ENCODE assay signal across 17 cellular contexts in genomic region chr18:23196119-23197004, GRCh38.
DNase-seq lines count a peak whose midpoint lies in the region; ATAC-seq lines count a peak whose summit lies in the region.
"Had no signal": no experiment of that assay in that cellular context is flagged by ENCODE, and none has a peak within 500 bp of the region (broad histone marks: within the 10 kb centered on the region; RNA-seq: fewer than 3 reads in every experiment).

No MANE protein-coding gene starts in this region.

- peak overlapping the region; percentile 32 for H3K27ac Mint-ChIP-seq in stimulated activated effector memory CD8-positive, alpha-beta T cell treated with anti-CD3 and anti-CD28 coated beads, Interleukin-12 subunit alpha, Interleukin-12 subunit beta, amount 100 ng/mL, for 72 hours
- H3K27ac Mint-ChIP-seq: T-helper 17 cell had no signal

- intact Hi-C loops in left colon (cut with DNase I, micrococcal nuclease) = loop anchor here in 1 of 2 donors (10.0 kb wide), 1 partner anchor 52 kb away; no protein-coding TSS in a partner anchor

- no peaks in the 10 kb centered on the region for H3K4me1 Mint-ChIP-seq in stimulated activated effector memory CD8-positive, alpha-beta T cell treated with anti-CD3 and anti-CD28 coated beads, Interleukin-12 subunit alpha, Interleukin-12 subunit beta, amount 100 ng/mL, for 72 hours

- H3K9me3 Mint-ChIP-seq in stimulated activated effector memory CD8-positive, alpha-beta T cell treated with anti-CD3 and anti-CD28 coated beads, Interleukin-12 subunit alpha, Interleukin-12 subunit beta, amount 100 ng/mL, for 72 hours = no peaks in the 10 kb centered on the region
- H3K9me3 Mint-ChIP-seq: activated T-cell treated with anti-CD3 and anti-CD28 coated beads, Interleukin-2, amount 50 U/mL, for 4 hours; immature natural killer cell had no signal

- peak; percentile 76 for ATAC-seq in left colon
- ATAC-seq in stimulated activated effector memory CD8-positive, alpha-beta T cell treated with anti-CD3 and anti-CD28 coated beads, Interleukin-12 subunit alpha, Interleukin-12 subunit beta, amount 100 ng/mL, for 72 hours = no peak
- no peak for ATAC-seq in HG03159 (IDR thresholded peaks at IDR 0.05; ENCODE audit: unreplicated experiment)
- ATAC-seq: activated T-cell treated with anti-CD3 and anti-CD28 coated beads, Interleukin-2, amount 50 U/mL, for 4 hours; T-helper 17 cell had no signal

- no peak overlapping the region for H3K4me3 Mint-ChIP-seq in stimulated activated effector memory CD8-positive, alpha-beta T cell treated with anti-CD3 and anti-CD28 coated beads, Interleukin-12 subunit alpha, Interleukin-12 subunit beta, amount 100 ng/mL, for 72 hours
- H3K4me3 Mint-ChIP-seq: activated T-cell treated with anti-CD3 and anti-CD28 coated beads, Interleukin-2, amount 50 U/mL, for 4 hours; immature natural killer cell; T-helper 17 cell had no signal

- no peaks in the 10 kb centered on the region for H3K36me3 Mint-ChIP-seq in stimulated activated effector memory CD8-positive, alpha-beta T cell treated with anti-CD3 and anti-CD28 coated beads, Interleukin-12 subunit alpha, Interleukin-12 subunit beta, amount 100 ng/mL, for 72 hours

- peak; percentile 87 for DNase-seq in HT-29 (ENCODE audit: low spot score)
- peak; percentile 56 for DNase-seq in amniotic epithelial cell (ENCODE audit: low read depth)
- peak in 1 of 2 donors; percentile 40 for DNase-seq in left colon
- no peak for DNase-seq in stimulated activated effector memory CD8-positive, alpha-beta T cell treated with anti-CD3 and anti-CD28 coated beads, Interleukin-12 subunit alpha, Interleukin-12 subunit beta, amount 100 ng/mL, for 72 hours (ENCODE audit: low spot score in 2 of 2)
- no peak for DNase-seq in activated T-cell treated with anti-CD3 and anti-CD28 coated beads, Interleukin-2, amount 50 U/mL, for 1 hour
- DNase-seq in MV-4-11 (lab: John Stamatoyannopoulos, UW) = no peak
- DNase-seq in NCI-H2107 (lab: John Stamatoyannopoulos, UW) = no peak
- DNase-seq: activated CD4-positive, alpha-beta T cell treated with anti-CD3 and anti-CD28 coated beads for 4 hours; activated T-cell treated with anti-CD3 and anti-CD28 coated beads, Interleukin-2, amount 50 U/mL, for 4 hours; anterior cingulate cortex; DMS53; immature natural killer cell; NCI-H510A treated with DMSO at 0.1 percent for 48 hours; stimulated activated CD4-positive, alpha-beta T cell treated with anti-CD3 and anti-CD28 coated beads, Interleukin-1b, Interleukin-23, amount 100 ng/mL, for 48 hours; T-helper 17 cell; tibial artery had no signal

Comparison
In these comparisons a context has a peak if more than half of its experiments do, and no peak if none do; other contexts are left out.
1. DNase-seq: peak in HT-29 (single experiment) and amniotic epithelial cell (single experiment); none in stimulated activated effector memory CD8-positive, alpha-beta T cell treated with anti-CD3 and anti-CD28 coated beads, Interleukin-12 subunit alpha, Interleukin-12 subunit beta, amount 100 ng/mL, for 72 hours (0 of 2), activated T-cell treated with anti-CD3 and anti-CD28 coated beads, Interleukin-2, amount 50 U/mL, for 1 hour (single experiment), MV-4-11 (single experiment) and NCI-H2107 (single experiment).